8 cellular contexts compared by ENCODE assay signal in genomic region chr2:172093416-172094318, GRCh38. TPM values are rescaled to one million over a fixed set of nuclear protein-coding genes. Genes with fewer than 3 reads are reported as not detected.
A peak's percentile ranks its signal among the peaks of the same experiment; 100 is the strongest.
DNase-seq lines count a peak whose midpoint lies in the region; ATAC-seq lines count a peak whose summit lies in the region.
"Had no signal": no experiment of that assay in that cellular context is flagged by ENCODE, and none has a peak within 500 bp of the region (broad histone marks: within the 10 kb centered on the region; RNA-seq: fewer than 3 reads in every experiment).

No MANE protein-coding gene starts in this region.

- 0 out of 2 replicates have a peak overlapping the region, but pooled peaks have one; percentile 9 for H2AFZ ChIP-seq in GM23248

- H3K79me2 ChIP-seq in GM23248 (ENCODE audit: insufficient read depth) = peaks cover 11% of the 10 kb centered on the region

- CTCF ChIA-PET in CD4-positive, alpha-beta memory T cell (lab: Charles Lee; ENCODE audit: partially characterized antibody) = interaction anchor here (0.5 kb wide), 1 partner anchor 34 kb away, joined by 5 read pairs; no protein-coding TSS in a partner anchor
- CTCF ChIA-PET in activated CD4-positive, alpha-beta memory T cell treated with anti-CD3 and anti-CD28 coated beads for 36 hours (lab: Charles Lee) = interaction anchor here (0.6 to 2.9 kb wide), 4 partner anchors 9 to 352 kb away, joined by 3 to 19 read pairs (median 4); partner anchors contain the start of gene DLX2

- peak overlapping the region; percentile 99 for H3K4me2 ChIP-seq in GM23248 (ENCODE audit: unreplicated experiment)

- DNase-seq in CD4-positive, alpha-beta memory T cell = peak in 1 of 5 donors; percentile 29
- DNase-seq in GM23248 (no peak), naive B cell (no peak), caudate nucleus (lab: John Stamatoyannopoulos, UW) (no peak), mucosa of gallbladder (ENCODE audit: low spot score) (no peak)
- DNase-seq in activated CD4-positive, alpha-beta memory T cell treated with anti-CD3 and anti-CD28 coated beads for 36 hours = no peak
- DNase-seq: body of pancreas had no signal

- H3K9ac ChIP-seq in GM23248 = peak overlapping the region; percentile 98

- H3K4me1 ChIP-seq in CD4-positive, alpha-beta memory T cell (ENCODE audit: insufficient read depth, low read length) = peaks cover 57% of the 10 kb centered on the region
- H3K4me1 ChIP-seq in GM23248 (ENCODE audit: insufficient read depth) = peaks cover 33% of the 10 kb centered on the region

- WGBS in GM23248 (ENCODE audit: low coverage in 1 of 2, low lambda C conversion rate in 2 of 2, missing lambda C conversion rate in 2 of 2), 2 experiments = 38 to 40% methylated on average over 19 of the region's 19 CpGs

- in situ Hi-C loops in GM23248 (cut with MboI) = no loop called here

- no peaks in the 10 kb centered on the region for H4K20me1 ChIP-seq in GM23248 (ENCODE audit: insufficient read depth)

- H3K27me3 ChIP-seq in CD4-positive, alpha-beta memory T cell (ENCODE audit: insufficient read depth, low read length) = peaks cover 97% of the 10 kb centered on the region
- H3K27me3 ChIP-seq in GM23248 (replicated peaks; ENCODE audit: insufficient read depth) = peaks cover 11% of the 10 kb centered on the region; the same call in 1 of the 2 replicates

- H3K27ac Mint-ChIP-seq in CD4-positive, alpha-beta memory T cell = peak overlapping the region in 5 of 7 donors; percentile 8 to 99 (median 62)
- no peak overlapping the region for H3K27ac Mint-ChIP-seq in activated CD4-positive, alpha-beta memory T cell treated with anti-CD3 and anti-CD28 coated beads for 36 hours
- H3K27ac Mint-ChIP-seq in naive B cell = peak overlapping the region in 5 of 6 donors; percentile 36 to 90 (median 70)

- intact Hi-C loops in CD4-positive, alpha-beta memory T cell (cut with micrococcal nuclease) = loop anchor here (1.0 kb wide), 1 partner anchor 9 kb away; the partner anchor contains the start of gene DLX2
- intact Hi-C loops in activated CD4-positive, alpha-beta memory T cell treated with anti-CD3 and anti-CD28 coated beads for 36 hours (cut with micrococcal nuclease) = loop anchor here (1.0 kb wide), 1 partner anchor 9 kb away; the partner anchor contains the start of gene DLX2

- peak overlapping the region; percentile 45 to 80 (median 57) for H3K4me3 Mint-ChIP-seq in CD4-positive, alpha-beta memory T cell
- peak overlapping the region; percentile 30 for H3K4me3 Mint-ChIP-seq in activated CD4-positive, alpha-beta memory T cell treated with anti-CD3 and anti-CD28 coated beads for 36 hours
- H3K4me3 Mint-ChIP-seq in naive B cell = peak overlapping the region; percentile 19 to 75 (median 64)

- H3K9me3 Mint-ChIP-seq in CD4-positive, alpha-beta memory T cell = peaks cover 0 to 24% (median 7%) of the 10 kb centered on the region in 8 donors
- no peaks in the 10 kb centered on the region for H3K9me3 Mint-ChIP-seq in activated CD4-positive, alpha-beta memory T cell treated with anti-CD3 and anti-CD28 coated beads for 36 hours
- H3K9me3 Mint-ChIP-seq in naive B cell = peaks cover 4 to 33% (median 20%) of the 10 kb centered on the region in 7 donors

- H3K27ac ChIP-seq in CD4-positive, alpha-beta memory T cell (ENCODE audit: low read depth, low read length) = no peak overlapping the region
- H3K27ac ChIP-seq in GM23248 (no peak overlapping the region), caudate nucleus (ENCODE audit: low read depth, low read length) (no peak overlapping the region)
- H3K27ac ChIP-seq: body of pancreas had no signal

- no peaks in the 10 kb centered on the region for H3K36me3 Mint-ChIP-seq in CD4-positive, alpha-beta memory T cell
- no peaks in the 10 kb centered on the region for H3K36me3 Mint-ChIP-seq in activated CD4-positive, alpha-beta memory T cell treated with anti-CD3 and anti-CD28 coated beads for 36 hours
- H3K36me3 Mint-ChIP-seq in naive B cell = peaks cover 6 to 24% of the 10 kb centered on the region in 2 donors

- H3K27me3 Mint-ChIP-seq in CD4-positive, alpha-beta memory T cell = peaks cover 62 to 67% of the 10 kb centered on the region in 2 donors
- peaks cover 79% of the 10 kb centered on the region for H3K27me3 Mint-ChIP-seq in activated CD4-positive, alpha-beta memory T cell treated with anti-CD3 and anti-CD28 coated beads for 36 hours
- peaks cover 65 to 83% (median 80%) of the 10 kb centered on the region in 3 donors for H3K27me3 Mint-ChIP-seq in naive B cell

- no peaks in the 10 kb centered on the region for H3K9me2 ChIP-seq in GM23248 (ENCODE audit: insufficient read depth)

- H3K9me3 ChIP-seq in CD4-positive, alpha-beta memory T cell (ENCODE audit: control insufficient read depth in 1 of 2, low read length in 2 of 2) = no peaks in the 10 kb centered on the region
- no peaks in the 10 kb centered on the region for H3K9me3 ChIP-seq in GM23248 (ENCODE audit: low read depth)
- H3K9me3 ChIP-seq: body of pancreas had no signal

- H3K36me3 ChIP-seq in CD4-positive, alpha-beta memory T cell (ENCODE audit: insufficient read depth, low read length) = no peaks in the 10 kb centered on the region
- H3K36me3 ChIP-seq in GM23248 (ENCODE audit: low read depth) = no peaks in the 10 kb centered on the region

- H3F3A ChIP-seq in GM23248 (ENCODE audit: insufficient read depth) = peaks cover 20% of the 10 kb centered on the region

- ATAC-seq in naive B cell (ENCODE audit: low read depth in 2 of 2) (no peak), GM19324 (IDR thresholded peaks at IDR 0.05; ENCODE audit: low FRiP score, unreplicated experiment) (no peak)
- ATAC-seq: body of pancreas had no signal

- H3K4me3 ChIP-seq in CD4-positive, alpha-beta memory T cell (ENCODE audit: low read length in 2 of 2) = no peak overlapping the region
- peak overlapping the region; percentile 90 for H3K4me3 ChIP-seq in GM23248
- H3K4me3 ChIP-seq: body of pancreas had no signal

- POLR2A ChIA-PET in CD4-positive, alpha-beta memory T cell (lab: Charles Lee; ENCODE audit: partially characterized antibody) = interaction anchor here (14.0 kb wide), 1 partner anchor 7 kb away, joined by 186 read pairs; the partner anchor contains the start of gene DLX2
- POLR2A ChIA-PET in activated CD4-positive, alpha-beta memory T cell treated with anti-CD3 and anti-CD28 coated beads for 36 hours (lab: Charles Lee) = interaction anchor here (1.0 kb wide), 1 partner anchor 9 kb away, joined by 3 read pairs; the partner anchor contains the start of gene DLX2

- H3K4me1 Mint-ChIP-seq in CD4-positive, alpha-beta memory T cell = peaks cover 19 to 67% (median 32%) of the 10 kb centered on the region in 4 donors
- H3K4me1 Mint-ChIP-seq in activated CD4-positive, alpha-beta memory T cell treated with anti-CD3 and anti-CD28 coated beads for 36 hours (ENCODE audit: low read depth) = peaks cover 38% of the 10 kb centered on the region
- H3K4me1 Mint-ChIP-seq in naive B cell = peaks cover 21 to 30% (median 28%) of the 10 kb centered on the region in 3 donors

RNA-seq across cellular contexts. Expression of gene DLX1, which starts 8.4 kb away (rescaled TPM):
- not detected for total RNA-seq in CD4-positive, alpha-beta memory T cell
- polyA plus RNA-seq in CD4-positive, alpha-beta memory T cell = not detected
- total RNA-seq in GM23248 (2014; rRNA removed; shearing (Covaris generic)) = 3.3 and 3.8 TPM in 2 replicates
- 7.9 and 9.5 TPM in 2 replicates for polyA plus RNA-seq in GM23248 (2016; fragmentation: Nextera tagmentation; extraction: Ambion mirVana)
- total RNA-seq in activated CD4-positive, alpha-beta memory T cell treated with anti-CD3 and anti-CD28 coated beads for 36 hours = not detected
- polyA plus RNA-seq in naive B cell (ENCODE audit: low read depth in 6 of 6) = not detected
- 0.46 TPM for total RNA-seq in mucosa of gallbladder
- total RNA-seq: body of pancreas had no signal

RNA-seq across cellular contexts. Expression of gene DLX2, which starts 9.0 kb away (rescaled TPM):
- total RNA-seq in CD4-positive, alpha-beta memory T cell = not detected
- not detected for polyA plus RNA-seq in CD4-positive, alpha-beta memory T cell
- total RNA-seq in GM23248 (2014; rRNA removed; shearing (Covaris generic)) = 2.8 and 4.7 TPM in 2 replicates
- polyA plus RNA-seq in GM23248 (2016; fragmentation: Nextera tagmentation; extraction: Ambion mirVana) (6.0 and 6.8 TPM in 2 replicates), naive B cell (ENCODE audit: low read depth in 6 of 6) (not detected)
- not detected for total RNA-seq in activated CD4-positive, alpha-beta memory T cell treated with anti-CD3 and anti-CD28 coated beads for 36 hours
- 0.14 TPM for total RNA-seq in mucosa of gallbladder
- total RNA-seq: body of pancreas had no signal
